In the genomic region with DNA sequence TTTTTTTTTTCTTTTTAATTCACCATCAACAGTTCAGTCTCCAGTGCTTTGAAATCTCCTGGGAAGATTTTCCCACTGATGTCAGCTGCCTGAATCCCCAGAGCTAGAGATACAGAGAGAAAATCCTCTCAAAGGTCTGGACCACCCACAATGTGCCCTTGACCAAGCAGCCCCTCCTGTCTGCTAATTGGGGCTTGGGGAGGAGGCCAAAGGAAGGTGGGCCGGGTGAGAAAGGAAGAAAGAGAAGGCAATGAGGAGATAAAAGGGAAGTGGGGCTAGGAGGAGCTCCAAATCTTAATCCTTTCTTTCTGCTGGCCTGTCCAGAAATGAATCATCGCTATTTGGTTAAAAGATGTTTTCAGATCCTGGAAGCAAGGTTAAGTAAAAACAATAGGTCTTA, we compare ENCODE assay signal across 21 cellular contexts.
"Had no signal": no experiment of that assay in that cellular context is flagged by ENCODE, and none has a peak within 500 bp of the region (broad histone marks: within the 10 kb centered on the region; RNA-seq: fewer than 3 reads in every experiment).

No MANE protein-coding gene starts in this region.

- H3K27me3 ChIP-seq: brain microvascular endothelial cell, right atrium auricular region, suprapubic skin, transverse colon, uterus had no signal

- H3K9me3 ChIP-seq: heart left ventricle, left ventricle myocardium inferior, right atrium auricular region, suprapubic skin, transverse colon, uterus had no signal

- H3K36me3 ChIP-seq: brain microvascular endothelial cell, heart left ventricle, left ventricle myocardium inferior, right atrium auricular region, suprapubic skin, transverse colon, uterus had no signal

- ATAC-seq: activated CD8-positive, alpha-beta T cell treated with anti-CD3 and anti-CD28 coated beads for 36 hours; activated T-helper 17 cell treated with anti-CD3 and anti-CD28 coated beads, Interleukin-2, amount 50 U/mL, for 72 hours; heart left ventricle; WTC11 had no signal

- DNase-seq: activated CD4-positive, alpha-beta T cell treated with anti-CD3 and anti-CD28 coated beads for 4 hours; activated CD8-positive, alpha-beta T cell treated with anti-CD3 and anti-CD28 coated beads for 36 hours; activated naive CD4-positive, alpha-beta T cell; activated naive CD8-positive, alpha-beta T cell treated with anti-CD3 and anti-CD28 coated beads, Interleukin-2, amount 10 ng/mL, durations not matched to agents 7 days and 5 days; activated T-cell treated with anti-CD3 and anti-CD28 coated beads, Interleukin-2, amount 50 U/mL, for 1 hour; amygdala; brain microvascular endothelial cell; cortex of kidney; erythroblast; heart left ventricle; kidney glomerular epithelial cell; left ventricle myocardium inferior; mammary epithelial cell; midbrain; nephron progenitor cell; transverse colon; uterus had no signal

- H3K4me1 ChIP-seq: left ventricle myocardium inferior, uterus had no signal

- H3K4me3 ChIP-seq: heart left ventricle, left ventricle myocardium inferior, right atrium auricular region, suprapubic skin, transverse colon, uterus had no signal

- H3K27ac ChIP-seq: brain microvascular endothelial cell, heart left ventricle, left ventricle myocardium inferior, right atrium auricular region, suprapubic skin, transverse colon, uterus had no signal
